Comparison of ENCODE assay signal across 10 cellular contexts in the genomic region with DNA sequence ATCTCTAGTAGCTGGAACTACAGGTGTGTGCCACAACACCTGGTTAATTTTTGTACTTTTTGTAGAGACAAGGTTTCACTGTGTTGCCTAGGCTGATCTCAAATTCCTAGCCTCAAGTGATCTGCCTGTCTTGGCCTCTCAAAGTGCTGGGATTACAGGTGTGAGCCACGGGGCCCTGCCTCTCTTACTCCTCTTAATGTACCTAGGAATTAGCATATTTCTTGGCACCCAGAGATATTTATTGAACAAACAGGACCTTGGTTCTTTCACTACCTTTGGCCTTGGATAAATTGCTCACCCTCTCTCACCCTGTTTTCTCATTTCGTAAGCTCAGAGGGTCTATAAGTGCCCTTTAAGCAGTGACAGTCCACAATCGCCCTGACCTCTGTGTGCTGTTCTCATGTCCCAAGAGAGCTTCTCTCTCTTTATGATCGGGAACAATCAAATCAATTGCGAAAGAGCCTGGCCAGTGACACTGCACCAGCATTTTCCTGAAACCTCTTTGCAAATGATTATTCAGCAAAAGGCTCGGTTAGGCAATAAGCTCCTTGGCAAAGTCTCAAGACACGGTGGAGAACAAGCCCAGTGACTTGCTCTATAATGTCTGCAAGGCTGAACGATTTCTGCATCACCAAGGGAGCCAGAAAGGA.
A peak's percentile ranks its signal among the peaks of the same experiment; 100 is the strongest.
DNase-seq lines count a peak whose midpoint lies in the region; ATAC-seq, FAIRE-seq and TF ChIP-seq lines count a peak whose summit lies in the region.
"Had no signal": no experiment of that assay in that cellular context is flagged by ENCODE, and none has a peak within 500 bp of the region (broad histone marks: within the 10 kb centered on the region; RNA-seq: fewer than 3 reads in every experiment).

No MANE protein-coding gene starts in this region.

- TF ChIP-seq CTCF in choroid plexus epithelial cell (conservative IDR thresholded peaks at IDR 0.05; ENCODE audit: low read depth, low read length) (no peak), endothelial cell (IDR thresholded peaks at IDR 0.05; ENCODE audit: unreplicated experiment) (no peak), endodermal cell (conservative IDR thresholded peaks at IDR 0.05) (no peak)

- 85 to 86% methylated on average over 8 of the region's 8 CpGs for WGBS in endodermal cell (ENCODE audit: insufficient coverage in 1 of 2, insufficient read length in 1 of 2), 2 experiments

- peak overlapping the region; percentile 42 for H3K27ac Mint-ChIP-seq in memory B cell
- no peak overlapping the region for H3K27ac Mint-ChIP-seq in endothelial cell (ENCODE audit: unreplicated experiment)
- H3K27ac Mint-ChIP-seq in endodermal cell = no peak overlapping the region

- H3K4me1 ChIP-seq in endodermal cell (ENCODE audit: control insufficient read depth, insufficient read depth, low read length) = peaks cover 5% of the 10 kb centered on the region
- H3K4me1 ChIP-seq: neural progenitor cell had no signal

- H3K4me3 Mint-ChIP-seq in memory B cell (no peak overlapping the region), endothelial cell (ENCODE audit: unreplicated experiment) (no peak overlapping the region), endodermal cell (no peak overlapping the region)
- H3K4me3 Mint-ChIP-seq: neural progenitor cell had no signal

- no peak overlapping the region for H3K9ac ChIP-seq in endodermal cell (ENCODE audit: extremely low read depth, low read length, poor library complexity, severe bottlenecking)
- H3K9ac ChIP-seq: neural progenitor cell had no signal

- DNase-seq in Right ventricle myocardium inferior (ENCODE audit: missing footprints) = no peak
- no peak for DNase-seq in cardiac septum (ENCODE audit: low spot score)
- peak; percentile 26 for DNase-seq in choroid plexus epithelial cell (ENCODE audit: low read depth)
- DNase-seq in memory B cell (ENCODE audit: low spot score in 2 of 2) = no peak
- DNase-seq in endothelial cell (ENCODE audit: low spot score) = no peak
- no peak for DNase-seq in endodermal cell
- no peak for DNase-seq in GM19239 (ENCODE audit: insufficient read length, low spot score)
- DNase-seq in cerebellar nuclear complex (lab: John Stamatoyannopoulos, UW) = no peak

- H3K4me1 Mint-ChIP-seq in memory B cell = peaks cover 8% of the 10 kb centered on the region
- H3K4me1 Mint-ChIP-seq in endothelial cell (ENCODE audit: unreplicated experiment) = no peaks in the 10 kb centered on the region
- peaks cover 5% of the 10 kb centered on the region for H3K4me1 Mint-ChIP-seq in endodermal cell
- H3K4me1 Mint-ChIP-seq: neural progenitor cell had no signal

- H3K9me3 ChIP-seq in endodermal cell (ENCODE audit: control insufficient read depth, low read length) = no peaks in the 10 kb centered on the region

- intact Hi-C loops in Right ventricle myocardium inferior (cut with DNase I) = loop anchor here (5.0 to 10.0 kb wide), 2 partner anchors 679 to 831 kb away; no protein-coding TSS in a partner anchor
- intact Hi-C loops in cardiac septum (cut with DNase I) = loop anchor here (5.0 kb wide), 2 partner anchors 219 to 679 kb away; no protein-coding TSS in a partner anchor

- no peak for FAIRE-seq in GM19239 (lab: Jason Lieb, UNC)

- no peaks in the 10 kb centered on the region for H3K36me3 ChIP-seq in endodermal cell (ENCODE audit: control insufficient read depth, insufficient read depth, low read length)
- H3K36me3 ChIP-seq: neural progenitor cell had no signal

- H3K36me3 Mint-ChIP-seq in memory B cell (peaks cover 40% of the 10 kb centered on the region), endothelial cell (ENCODE audit: low read depth, unreplicated experiment) (no peaks in the 10 kb centered on the region), endodermal cell (ENCODE audit: low read depth) (no peaks in the 10 kb centered on the region)
- H3K36me3 Mint-ChIP-seq: neural progenitor cell had no signal

- no peak overlapping the region for H3K27ac ChIP-seq in endodermal cell (ENCODE audit: low read depth, low read length)
- H3K27ac ChIP-seq: neural progenitor cell had no signal

- H3K4me3 ChIP-seq in choroid plexus epithelial cell (ENCODE audit: low read depth, low read length) (no peak overlapping the region), endodermal cell (ENCODE audit: low read length) (no peak overlapping the region)
- H3K4me3 ChIP-seq: neural progenitor cell had no signal

- H3K27me3 ChIP-seq in endodermal cell (ENCODE audit: control insufficient read depth, insufficient read depth, low read length, poor library complexity, severe bottlenecking) = no peaks in the 10 kb centered on the region
- H3K27me3 ChIP-seq: neural progenitor cell had no signal

- H3K9me3 Mint-ChIP-seq in memory B cell (peaks cover 1% of the 10 kb centered on the region), endothelial cell (ENCODE audit: unreplicated experiment) (no peaks in the 10 kb centered on the region), endodermal cell (no peaks in the 10 kb centered on the region)

- H3K27me3 Mint-ChIP-seq in memory B cell (no peaks in the 10 kb centered on the region), endothelial cell (ENCODE audit: unreplicated experiment) (peaks cover 2% of the 10 kb centered on the region), endodermal cell (ENCODE audit: insufficient read depth) (no peaks in the 10 kb centered on the region)

- ATAC-seq in Right ventricle myocardium inferior (peak; percentile 79), memory B cell (ENCODE audit: low read depth) (no peak)
- ATAC-seq: HCT116 had no signal
